Comparison of ENCODE assay signal across 11 cellular contexts in genomic region chr12:14957769-14958168, GRCh38. TPM values are rescaled to one million over a fixed set of nuclear protein-coding genes. Genes with fewer than 3 reads are reported as not detected.
DNase-seq lines count a peak whose midpoint lies in the region; ATAC-seq, FAIRE-seq and TF ChIP-seq lines count a peak whose summit lies in the region.
"Had no signal": no experiment of that assay in that cellular context is flagged by ENCODE, and none has a peak within 500 bp of the region (broad histone marks: within the 10 kb centered on the region; RNA-seq: fewer than 3 reads in every experiment).

No MANE protein-coding gene starts in this region.

- H3K36me3 Mint-ChIP-seq in activated T-cell treated with anti-CD3 and anti-CD28 coated beads, Interleukin-2, amount 50 U/mL, for 72 hours (ENCODE audit: insufficient read depth in 2 of 2) = peaks cover 7 to 12% of the 10 kb centered on the region in 2 donors

- peaks cover 69% of the 10 kb centered on the region for H3K4me1 Mint-ChIP-seq in activated T-cell treated with anti-CD3 and anti-CD28 coated beads, Interleukin-2, amount 50 U/mL, for 72 hours (ENCODE audit: low read depth)

- peak overlapping the region; percentile 99 to 100 for H3K4me3 Mint-ChIP-seq in activated T-cell treated with anti-CD3 and anti-CD28 coated beads, Interleukin-2, amount 50 U/mL, for 72 hours

- H3K36me3 ChIP-seq in mucosa of stomach (ENCODE audit: control insufficient read depth, insufficient read depth, low read length) = no peaks in the 10 kb centered on the region
- no peaks in the 10 kb centered on the region for H3K36me3 ChIP-seq in vagina
- H3K36me3 ChIP-seq in BE2C = no peaks in the 10 kb centered on the region

- ATAC-seq in right cardiac atrium = no peak
- ATAC-seq in left cardiac atrium = no peak
- no peak for ATAC-seq in activated T-cell treated with anti-CD3 and anti-CD28 coated beads, Interleukin-2, amount 50 U/mL, for 72 hours (replicated peaks in 1 of 2)

- TF ChIP-seq POLR2A in vagina (IDR thresholded peaks at IDR 0.05) (no peak), H54 (IDR thresholded peaks at IDR 0.05; ENCODE audit: low read depth, low read length) (no peak)

- H3K9ac ChIP-seq in mucosa of stomach (ENCODE audit: low read length) = peak overlapping the region; percentile 9

- H3K27ac ChIP-seq in right cardiac atrium (ENCODE audit: low read length) (peak overlapping the region; percentile 68), vagina (peak overlapping the region; percentile 62)

- no peaks in the 10 kb centered on the region for H3K27me3 ChIP-seq in right cardiac atrium (ENCODE audit: control insufficient read depth, insufficient read depth)
- H3K27me3 ChIP-seq in mucosa of stomach (ENCODE audit: control insufficient read depth, insufficient read depth, low read length) = no peaks in the 10 kb centered on the region
- no peaks in the 10 kb centered on the region for H3K27me3 ChIP-seq in vagina
- no peaks in the 10 kb centered on the region for H3K27me3 ChIP-seq in BE2C

- intact Hi-C loops in right cardiac atrium (cut with DNase I) = loop anchor here in 1 of 4 donors (2.0 kb wide), 1 partner anchor 51 kb away; no protein-coding TSS in a partner anchor
- intact Hi-C loops in left cardiac atrium (cut with DNase I) = no loop called here
- intact Hi-C loops in vagina (cut with DNase I) = no loop called here

- no peaks in the 10 kb centered on the region for H3K9me3 Mint-ChIP-seq in activated T-cell treated with anti-CD3 and anti-CD28 coated beads, Interleukin-2, amount 50 U/mL, for 72 hours

- FAIRE-seq in H54 (lab: Jason Lieb, UNC) = no peak
- FAIRE-seq: endometrium, kidney had no signal

- no peaks in the 10 kb centered on the region for H3K27me3 Mint-ChIP-seq in activated T-cell treated with anti-CD3 and anti-CD28 coated beads, Interleukin-2, amount 50 U/mL, for 72 hours (ENCODE audit: low read depth)

- no peak for TF ChIP-seq CTCF in vagina (IDR thresholded peaks at IDR 0.05)
- no peak for TF ChIP-seq CTCF in BE2C (IDR thresholded peaks at IDR 0.05; ENCODE audit: low read depth, low read length)

- peak overlapping the region; percentile 96 for H3K27ac Mint-ChIP-seq in activated T-cell treated with anti-CD3 and anti-CD28 coated beads, Interleukin-2, amount 50 U/mL, for 72 hours

- WGBS in right cardiac atrium = 54% methylated on average over 3 of the region's 3 CpGs

- DNase-seq in right cardiac atrium (no peak), left cardiac atrium (no peak), vagina (ENCODE audit: extremely low spot score in 2 of 2) (no peak), NCI-H526 (lab: John Stamatoyannopoulos, UW) (no peak), H54 (ENCODE audit: insufficient read length, low spot score) (no peak), BE2C (no peak)
- DNase-seq in activated T-cell treated with anti-CD3 and anti-CD28 coated beads, Interleukin-2, amount 50 U/mL, for 72 hours = no peak
- DNase-seq: kidney had no signal

- H3K4me1 ChIP-seq in right cardiac atrium (ENCODE audit: control insufficient read depth, insufficient read depth, low read length) = peaks cover 7% of the 10 kb centered on the region
- H3K4me1 ChIP-seq in mucosa of stomach (ENCODE audit: control insufficient read depth, insufficient read depth, low read length) = no peaks in the 10 kb centered on the region
- peaks cover 48% of the 10 kb centered on the region for H3K4me1 ChIP-seq in vagina
- H3K4me1 ChIP-seq in BE2C = peaks cover 14% of the 10 kb centered on the region

- H3K4me3 ChIP-seq in right cardiac atrium (ENCODE audit: low read length) (no peak overlapping the region), mucosa of stomach (ENCODE audit: low read length) (no peak overlapping the region), vagina (peak overlapping the region in 1 of 2 donors; percentile 7), BE2C (ENCODE audit: low read depth, low read length) (no peak overlapping the region)

- H3K9me3 ChIP-seq in right cardiac atrium (ENCODE audit: control insufficient read depth, low read length) (no peaks in the 10 kb centered on the region), mucosa of stomach (ENCODE audit: control insufficient read depth, low read length) (no peaks in the 10 kb centered on the region), vagina (no peaks in the 10 kb centered on the region), BE2C (no peaks in the 10 kb centered on the region)

RNA-seq across cellular contexts. Expression of gene ARHGDIB, which starts 3.6 kb away (rescaled TPM):
- total RNA-seq in right cardiac atrium (10 to 100 TPM; 45.6 to 67.6 (median 61.5) TPM), left cardiac atrium (100 to 1,000 TPM in 1 of 2 donors, 10 to 100 TPM in 1; 80.0 to 118 TPM), vagina (153 TPM)
- 73.5 TPM for polyA plus RNA-seq in right cardiac atrium
- 100 to 1,000 TPM; 402 to 450 TPM for total RNA-seq in activated T-cell treated with anti-CD3 and anti-CD28 coated beads, Interleukin-2, amount 50 U/mL, for 72 hours
- polyA plus RNA-seq in BE2C (2012; ENCODE audit: insufficient read depth, insufficient read length, low read depth) = 6.1 TPM

RNA-seq across cellular contexts. Expression of gene PDE6H, which starts 15.1 kb away (rescaled TPM):
- not detected for total RNA-seq in right cardiac atrium
- not detected for polyA plus RNA-seq in right cardiac atrium
- not detected for total RNA-seq in left cardiac atrium
- total RNA-seq in activated T-cell treated with anti-CD3 and anti-CD28 coated beads, Interleukin-2, amount 50 U/mL, for 72 hours = not detected
- not detected for total RNA-seq in vagina
- polyA plus RNA-seq in BE2C (2012; ENCODE audit: insufficient read depth, insufficient read length, low read depth) = not detected
- total RNA-seq: kidney, M059J had no signal

RNA-seq across cellular contexts. Expression of gene ERP27, which starts 19.4 kb away (rescaled TPM):
- total RNA-seq in right cardiac atrium (under 1 TPM; 0.17 to 0.49 (median 0.37) TPM), left cardiac atrium (under 1 TPM; 0.18 to 0.44 TPM), vagina (2.2 TPM)
- polyA plus RNA-seq in right cardiac atrium = 0.32 TPM
- 1 to 10 TPM; 3.8 to 4.0 TPM for total RNA-seq in activated T-cell treated with anti-CD3 and anti-CD28 coated beads, Interleukin-2, amount 50 U/mL, for 72 hours
- polyA plus RNA-seq in BE2C (2012; ENCODE audit: insufficient read depth, insufficient read length, low read depth) = not detected
- total RNA-seq: M059J had no signal
